20 cellular contexts compared by ENCODE assay signal in the genomic region with DNA sequence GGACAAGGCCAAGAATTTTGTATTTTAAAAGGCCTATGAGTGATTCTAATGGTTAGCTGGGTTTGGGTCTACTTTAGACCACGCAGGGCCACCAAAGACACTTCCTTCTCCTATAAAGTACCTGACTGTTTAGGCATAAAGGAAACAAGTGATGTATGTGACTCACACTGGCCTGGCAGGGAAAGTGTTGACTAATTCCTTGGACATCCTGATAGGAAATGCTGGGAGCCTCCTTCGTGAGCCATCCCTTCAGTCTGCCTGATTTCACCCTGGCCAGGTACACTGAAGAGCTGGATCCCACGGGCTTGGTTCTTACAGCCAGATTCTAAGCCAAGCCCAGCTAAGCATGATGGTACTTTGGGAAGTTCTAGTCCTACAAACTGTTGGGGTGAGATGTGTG.
DNase-seq lines count a peak whose midpoint lies in the region; ATAC-seq and TF ChIP-seq lines count a peak whose summit lies in the region.
"Had no signal": no experiment of that assay in that cellular context is flagged by ENCODE, and none has a peak within 500 bp of the region (broad histone marks: within the 10 kb centered on the region; RNA-seq: fewer than 3 reads in every experiment).

No MANE protein-coding gene starts in this region.

- no peak for ATAC-seq in left colon
- ATAC-seq: naive thymus-derived CD4-positive, alpha-beta T cell; SK-N-SH treated with all-trans-retinoic acid at 6 μM for 48 hours; stimulated activated naive CD8-positive, alpha-beta T cell treated with anti-CD3 and anti-CD28 coated beads, Interleukin-15, amount 100 ng/mL, for 72 hours had no signal

- peaks cover 5% of the 10 kb centered on the region; the same call in 1 of the 2 replicates for H3K36me3 Mint-ChIP-seq in HFFc6 (ENCODE audit: low read depth)
- H3K36me3 Mint-ChIP-seq: naive thymus-derived CD4-positive, alpha-beta T cell had no signal

- H3K27me3 Mint-ChIP-seq in HFFc6 (ENCODE audit: insufficient read depth), result no peaks in the 10 kb centered on the region; the same call in 1 of the 2 replicates
- H3K27me3 Mint-ChIP-seq: progenitor cell of endocrine pancreas had no signal

- DNase-seq in AG08395 (ENCODE audit: low spot score) (peak; percentile 58), HFFc6 (peak; percentile 59), adipocyte (ENCODE audit: low read depth) (peak; percentile 19), islet precursor cell (peak; percentile 74), NCI-H2171 (lab: John Stamatoyannopoulos, UW) (no peak), NCI-H1105 treated with DMSO at 0.1 percent for 48 hours (lab: John Stamatoyannopoulos, UW) (no peak), NCI-H446 treated with DMSO at 0.1 percent for 48 hours (lab: John Stamatoyannopoulos, UW) (no peak), left colon (no peak)
- DNase-seq: ACHN; activated gamma-delta T cell; dorsolateral prefrontal cortex; Karpas-422; naive thymus-derived CD4-positive, alpha-beta T cell; NCI-H1694 treated with DMSO at 0.1 percent for 48 hours; NCI-H510A; stimulated activated naive CD8-positive, alpha-beta T cell treated with anti-CD3 and anti-CD28 coated beads, Interleukin-15, amount 100 ng/mL, for 72 hours; WERI-Rb-1 had no signal

- H3K27ac Mint-ChIP-seq in HFFc6, result no peak overlapping the region
- H3K27ac Mint-ChIP-seq: naive thymus-derived CD4-positive, alpha-beta T cell; progenitor cell of endocrine pancreas; stimulated activated naive CD8-positive, alpha-beta T cell treated with anti-CD3 and anti-CD28 coated beads, Interleukin-15, amount 100 ng/mL, for 72 hours had no signal

- intact Hi-C loops in left colon (cut with DNase I, micrococcal nuclease), result no loop called here

- no peak overlapping the region for H3K4me3 ChIP-seq in adipocyte (ENCODE audit: low read length)
- H3K4me3 ChIP-seq: ascending aorta, dorsolateral prefrontal cortex had no signal

- H3K4me3 Mint-ChIP-seq in HFFc6, result no peak overlapping the region
- H3K4me3 Mint-ChIP-seq: naive thymus-derived CD4-positive, alpha-beta T cell; stimulated activated naive CD8-positive, alpha-beta T cell treated with anti-CD3 and anti-CD28 coated beads, Interleukin-15, amount 100 ng/mL, for 72 hours had no signal

- no peak for TF ChIP-seq CTCF in HFFc6 (IDR thresholded peaks at IDR 0.05)

- H3K27me3 ChIP-seq in adipocyte (replicated peaks; ENCODE audit: control insufficient read depth, insufficient read depth, low read length), result no peaks in the 10 kb centered on the region
- H3K27me3 ChIP-seq: ascending aorta, dorsolateral prefrontal cortex had no signal

- no peaks in the 10 kb centered on the region for H3K9me3 ChIP-seq in adipocyte (ENCODE audit: control insufficient read depth, low read length)
- H3K9me3 ChIP-seq: ascending aorta had no signal

- H3K9ac ChIP-seq in adipocyte (ENCODE audit: low read length), result no peak overlapping the region

- no peaks in the 10 kb centered on the region for H3K36me3 ChIP-seq in adipocyte (ENCODE audit: control insufficient read depth, insufficient read depth, low read length, severe bottlenecking)
- H3K36me3 ChIP-seq: ascending aorta, WERI-Rb-1 had no signal

- H3K9me3 Mint-ChIP-seq in HFFc6, result peaks cover 5% of the 10 kb centered on the region
- H3K9me3 Mint-ChIP-seq: stimulated activated naive CD8-positive, alpha-beta T cell treated with anti-CD3 and anti-CD28 coated beads, Interleukin-15, amount 100 ng/mL, for 72 hours had no signal

- peaks cover 38% of the 10 kb centered on the region for H3K4me1 ChIP-seq in adipocyte (ENCODE audit: control insufficient read depth, insufficient read depth, low read length)

- peaks cover 17% of the 10 kb centered on the region; the same call in 1 of the 2 replicates for H3K4me1 Mint-ChIP-seq in HFFc6 (ENCODE audit: low read depth)
- H3K4me1 Mint-ChIP-seq: naive thymus-derived CD4-positive, alpha-beta T cell; stimulated activated naive CD8-positive, alpha-beta T cell treated with anti-CD3 and anti-CD28 coated beads, Interleukin-15, amount 100 ng/mL, for 72 hours had no signal

Comparison
In these comparisons a context has a peak if more than half of its experiments do, and no peak if none do; other contexts are left out.
1. DNase-seq: peak in AG08395 (single experiment), HFFc6 (single experiment), adipocyte (single experiment) and islet precursor cell (single experiment); none in NCI-H2171 (single experiment), NCI-H1105 treated with DMSO at 0.1 percent for 48 hours (single experiment), NCI-H446 treated with DMSO at 0.1 percent for 48 hours (single experiment) and left colon (0 of 2).